ENCODE assay signal across 17 cellular contexts in the genomic region with DNA sequence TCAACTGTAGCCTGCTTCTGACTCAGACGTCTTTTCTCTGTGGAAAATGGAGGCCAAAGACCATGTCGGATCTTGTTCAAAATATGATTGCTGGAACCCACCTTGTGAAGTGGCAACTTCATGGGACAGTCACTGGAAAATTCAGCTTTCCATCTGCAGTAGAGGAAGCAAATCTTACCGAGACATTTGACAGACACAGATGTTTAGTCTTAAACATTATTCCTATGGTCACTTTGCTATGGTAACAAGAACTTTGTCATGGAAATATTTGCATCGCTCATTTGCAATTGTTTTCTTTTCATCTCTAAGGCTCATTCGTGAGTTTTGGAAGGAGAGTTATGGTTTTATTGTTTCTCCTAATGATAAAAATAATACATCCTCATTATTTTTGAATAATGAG.
DNase-seq lines count a peak whose midpoint lies in the region; TF ChIP-seq lines count a peak whose summit lies in the region.
"Had no signal": no experiment of that assay in that cellular context is flagged by ENCODE, and none has a peak within 500 bp of the region (broad histone marks: within the 10 kb centered on the region; RNA-seq: fewer than 3 reads in every experiment).

No MANE protein-coding gene starts in this region.

- no peak overlapping the region for H4K5ac ChIP-seq in H9 (ENCODE audit: insufficient read length, low read depth, low read length)

- H3K27ac Mint-ChIP-seq in H9 (peak overlapping the region; percentile 5 to 61 (median 18); a peak in 4 of 7 replicates), osteocyte (ENCODE audit: unreplicated experiment) (peak overlapping the region; percentile 89)
- H3K27ac Mint-ChIP-seq: B cell had no signal

- H4K91ac ChIP-seq in H9 (ENCODE audit: insufficient read length, low read depth, low read length) = no peak overlapping the region

- H4K20me1 ChIP-seq in H9 (ENCODE audit: control insufficient read depth, insufficient read depth, insufficient read length) (no peaks in the 10 kb centered on the region), Karpas-422 (ENCODE audit: insufficient read depth, low read depth, low read length) (no peaks in the 10 kb centered on the region)

- H2BK20ac ChIP-seq in H9 (ENCODE audit: low read depth, low read length, poor library complexity, severe bottlenecking) = no peak overlapping the region

- no peak overlapping the region for H2BK5ac ChIP-seq in H9 (ENCODE audit: insufficient read length, low read length)

- H3K23ac ChIP-seq in H9 (ENCODE audit: insufficient read length, low read depth, low read length) = no peak overlapping the region

- no peak overlapping the region for H3K27ac ChIP-seq in H9 (ENCODE audit: insufficient read length, low read depth, low read length)
- H3K27ac ChIP-seq in Karpas-422 (ENCODE audit: low read length) = no peak overlapping the region
- H3K27ac ChIP-seq: esophagus squamous epithelium, KMS-11, left lung, parathyroid adenoma had no signal

- no peaks in the 10 kb centered on the region for H3K9me2 ChIP-seq in Karpas-422 (replicated peaks; ENCODE audit: insufficient read depth, low read length)

- no peaks in the 10 kb centered on the region for H3K79me2 ChIP-seq in H9 (ENCODE audit: insufficient read depth, low read length)
- no peaks in the 10 kb centered on the region for H3K79me2 ChIP-seq in Karpas-422 (ENCODE audit: low read length)
- H3K79me2 ChIP-seq: parathyroid adenoma had no signal

- H2BK120ac ChIP-seq in H9 (ENCODE audit: low read depth, low read length, poor library complexity, severe bottlenecking) = no peak overlapping the region

- no peaks in the 10 kb centered on the region for H3K27me3 ChIP-seq in H9 (ENCODE audit: insufficient read depth, low read length)
- H3K27me3 ChIP-seq in Karpas-422 (ENCODE audit: low read length) = no peaks in the 10 kb centered on the region
- H3K27me3 ChIP-seq: esophagus squamous epithelium, left lung had no signal

- H3K4me3 ChIP-seq in choroid plexus epithelial cell (ENCODE audit: low read depth, low read length) (no peak overlapping the region), Karpas-422 (ENCODE audit: low read length) (no peak overlapping the region), foreskin fibroblast (ENCODE audit: low read depth in 1 of 2, low read length in 2 of 2) (no peak overlapping the region)
- H3K4me3 ChIP-seq: esophagus squamous epithelium, left lung had no signal

- H3K4me1 ChIP-seq in H9 (ENCODE audit: insufficient read depth, low read length) = peaks cover 10% of the 10 kb centered on the region
- peaks cover 17% of the 10 kb centered on the region for H3K4me1 ChIP-seq in Karpas-422 (ENCODE audit: low read length)
- H3K4me1 ChIP-seq: parathyroid adenoma had no signal

- H3K36me3 ChIP-seq in Karpas-422 (ENCODE audit: insufficient read depth, low read length) = no peaks in the 10 kb centered on the region
- H3K36me3 ChIP-seq: esophagus squamous epithelium, left lung had no signal

- H3K4me2 ChIP-seq in H9 (ENCODE audit: insufficient read depth, insufficient read length, low read length) (no peak overlapping the region), Karpas-422 (ENCODE audit: low read depth, low read length, poor library complexity, severe bottlenecking) (no peak overlapping the region)
- H3K4me2 ChIP-seq: KMS-11 had no signal

- no CpG with 5 or more reads among the region's 5 CpGs for WGBS in H9 (ENCODE audit: extremely low coverage, insufficient read length, low lambda C conversion rate)

- no peak overlapping the region for H2AK5ac ChIP-seq in H9 (ENCODE audit: insufficient read length, low read length)

- no peaks in the 10 kb centered on the region for H3K79me1 ChIP-seq in H9 (ENCODE audit: insufficient read depth, low read depth, low read length, poor library complexity, severe bottlenecking)

- no peak overlapping the region for H3T11ph ChIP-seq in H9 (ENCODE audit: low read length)

- H2BK12ac ChIP-seq in H9 (ENCODE audit: insufficient read length, low read depth, low read length) = no peak overlapping the region

- TF ChIP-seq CTCF in H9 (conservative IDR thresholded peaks at IDR 0.05) (no peak), choroid plexus epithelial cell (conservative IDR thresholded peaks at IDR 0.05; ENCODE audit: low read depth, low read length) (no peak), osteocyte (IDR thresholded peaks at IDR 0.05) (no peak), foreskin fibroblast (IDR thresholded peaks at IDR 0.05; ENCODE audit: low read depth, low read length) (no peak)

- no peak overlapping the region for H3K4me3 Mint-ChIP-seq in H9
- no peak overlapping the region for H3K4me3 Mint-ChIP-seq in osteocyte (ENCODE audit: unreplicated experiment)
- H3K4me3 Mint-ChIP-seq: B cell had no signal

- H2BK15ac ChIP-seq in H9 (ENCODE audit: low read depth, low read length) = no peak overlapping the region

- H3K18ac ChIP-seq in H9 (ENCODE audit: insufficient read length, low read depth, low read length) = no peak overlapping the region

- no peaks in the 10 kb centered on the region for H3K9me3 Mint-ChIP-seq in H9
- H3K9me3 Mint-ChIP-seq in osteocyte (ENCODE audit: unreplicated experiment) = peaks cover 6% of the 10 kb centered on the region

- H3K27me3 Mint-ChIP-seq in H9 (ENCODE audit: low read depth) (no peaks in the 10 kb centered on the region), osteocyte (ENCODE audit: unreplicated experiment) (no peaks in the 10 kb centered on the region)
- H3K27me3 Mint-ChIP-seq: B cell had no signal

- no peak overlapping the region for H3K56ac ChIP-seq in H9 (ENCODE audit: insufficient read length, low read depth, low read length)

- H2AFZ ChIP-seq in H9 (ENCODE audit: low read length) (no peak overlapping the region), Karpas-422 (ENCODE audit: low read length) (no peak overlapping the region)
- H2AFZ ChIP-seq: parathyroid adenoma had no signal

- DNase-seq in H9 = no peak
- peak; percentile 82 for DNase-seq in NCI-H526 treated with DMSO at 0.1 percent for 48 hours (lab: John Stamatoyannopoulos, UW)
- DNase-seq in choroid plexus epithelial cell (ENCODE audit: low read depth) = peak; percentile 47
- DNase-seq in osteocyte (ENCODE audit: extremely low spot score, unreplicated experiment) = no peak
- DNase-seq in Karpas-422 = no peak
- DNase-seq in anterior cingulate cortex (lab: John Stamatoyannopoulos, UW) = no peak
- no peak for DNase-seq in foreskin fibroblast
- DNase-seq: activated CD8-positive, alpha-beta memory T cell treated with anti-CD3 and anti-CD28 coated beads, Interleukin-2, amount 50 U/mL, for 48 hours; activated naive CD4-positive, alpha-beta T cell treated with anti-CD3 and anti-CD28 coated beads, Interleukin-2, amount 50 U/mL, for 16 hours; esophagus squamous epithelium; left lung; NCI-H1105 treated with DMSO at 0.1 percent for 48 hours; NCI-H524 treated with DMSO at 0.1 percent for 48 hours; T1000 had no signal

- no peak overlapping the region for H4K8ac ChIP-seq in H9 (replicated peaks; ENCODE audit: insufficient read length, low read depth, low read length)

- H3K4me1 Mint-ChIP-seq in H9 (peaks cover 23 to 26% of the 10 kb centered on the region in 2 experiments), osteocyte (ENCODE audit: unreplicated experiment) (peaks cover 57% of the 10 kb centered on the region)

- H3K9ac ChIP-seq in H9 (ENCODE audit: extremely low read depth, insufficient read length, low read length) = no peak overlapping the region
- H3K9ac ChIP-seq in Karpas-422 (ENCODE audit: low read length) = no peak overlapping the region
- H3K9ac ChIP-seq: KMS-11, parathyroid adenoma had no signal

- H3K14ac ChIP-seq in H9 (ENCODE audit: insufficient read depth, low read length) = no peak overlapping the region

- no peak overlapping the region for H3K4ac ChIP-seq in H9 (ENCODE audit: low read depth, low read length)

- no peaks in the 10 kb centered on the region for H3K23me2 ChIP-seq in H9 (ENCODE audit: insufficient read length, low read depth, low read length, poor library complexity, severe bottlenecking)

- H3K9me3 ChIP-seq in H9 (ENCODE audit: control insufficient read depth, low read depth, low read length) = no peaks in the 10 kb centered on the region
- no peaks in the 10 kb centered on the region for H3K9me3 ChIP-seq in Karpas-422 (ENCODE audit: low read length)
- H3K9me3 ChIP-seq: esophagus squamous epithelium had no signal

- H3K36me3 Mint-ChIP-seq in H9 (ENCODE audit: insufficient read depth in 1 of 3, low read depth in 3 of 3) = no peaks in the 10 kb centered on the region
- no peaks in the 10 kb centered on the region for H3K36me3 Mint-ChIP-seq in osteocyte (ENCODE audit: unreplicated experiment)

Comparison
In these comparisons a context has a peak if more than half of its experiments do, and no peak if none do; other contexts are left out.
1. DNase-seq: peak in NCI-H526 treated with DMSO at 0.1 percent for 48 hours (single experiment) and choroid plexus epithelial cell (single experiment); none in H9 (single experiment), osteocyte (single experiment), Karpas-422 (single experiment), anterior cingulate cortex (0 of 58) and foreskin fibroblast (0 of 2).